In the genomic region with DNA sequence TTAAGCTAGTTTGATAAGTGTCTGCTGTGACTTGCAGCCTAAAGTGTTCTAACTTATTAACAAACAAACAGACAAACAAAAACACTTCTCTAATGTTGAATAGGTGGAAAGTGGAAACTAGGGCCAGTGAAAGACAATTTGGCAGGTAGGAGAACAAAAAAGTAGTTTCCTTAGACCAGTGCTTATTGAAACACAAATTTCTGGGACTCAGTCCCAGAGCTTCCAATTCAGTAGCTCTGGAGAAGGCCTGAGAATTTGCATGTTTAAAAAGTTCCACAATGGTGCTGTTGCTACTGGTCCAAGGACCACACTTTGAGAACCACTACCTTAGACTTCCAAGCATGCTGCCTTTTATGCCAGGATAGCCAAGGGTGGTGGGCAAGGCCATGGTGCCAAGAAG, we compare ENCODE assay signal across 22 cellular contexts.
A peak's percentile ranks its signal among the peaks of the same experiment; 100 is the strongest.
DNase-seq lines count a peak whose midpoint lies in the region; ATAC-seq and TF ChIP-seq lines count a peak whose summit lies in the region.
"Had no signal": no experiment of that assay in that cellular context is flagged by ENCODE, and none has a peak within 500 bp of the region (broad histone marks: within the 10 kb centered on the region; RNA-seq: fewer than 3 reads in every experiment).

No MANE protein-coding gene starts in this region.

- H3K27ac ChIP-seq in C4-2B (peak overlapping the region; percentile 76), esophagus (ENCODE audit: low read depth in 2 of 2, low read length in 1 of 2) (peak overlapping the region; percentile 30 to 55)
- H3K27ac ChIP-seq: BLaER1 treated with 17β-estradiol and CSF1 and Interleukin-3, amounts not matched to agents 10 nM and 100 nM; HL-60 had no signal

- H3K9me3 Mint-ChIP-seq in brain: peaks cover 0 to 12% (median 2%) of the 10 kb centered on the region in 5 experiments
- H3K9me3 Mint-ChIP-seq in stimulated activated naive CD8-positive, alpha-beta T cell treated with anti-CD3 and anti-CD28 coated beads, Interleukin-15, amount 100 ng/mL, for 72 hours: no peaks in the 10 kb centered on the region
- no peaks in the 10 kb centered on the region for H3K9me3 Mint-ChIP-seq in activated naive CD4-positive, alpha-beta T cell treated with anti-CD3 and anti-CD28 coated beads, Interleukin-2, amount 50 U/mL, for 72 hours
- H3K9me3 Mint-ChIP-seq: CD4-positive, CD25-positive, alpha-beta regulatory T cell; CD8-positive, alpha-beta memory T cell had no signal

- TF ChIP-seq CTCF in C4-2B (conservative IDR thresholded peaks at IDR 0.05) (no peak), brain (conservative IDR thresholded peaks at IDR 0.05) (no peak)

- DNase-seq in pons (ENCODE audit: low spot score): peak; percentile 63
- no peak for DNase-seq in stimulated activated naive CD8-positive, alpha-beta T cell treated with anti-CD3 and anti-CD28 coated beads, Interleukin-15, amount 100 ng/mL, for 72 hours
- no peak for DNase-seq in activated naive CD4-positive, alpha-beta T cell treated with anti-CD3 and anti-CD28 coated beads, Interleukin-2, amount 50 U/mL, for 72 hours (ENCODE audit: low spot score in 2 of 2)
- DNase-seq in NCI-H128 (lab: John Stamatoyannopoulos, UW; ENCODE audit: unreplicated experiment): no peak
- DNase-seq: 8988T; CD4-positive, CD25-positive, alpha-beta regulatory T cell; CD8-positive, alpha-beta memory T cell; COR-L47; DMS 273 treated with DMSO at 0.1 percent for 48 hours; DMS53; DND-41; EL; GM23248; HCEC 1CT had no signal

- H3K4me1 ChIP-seq in esophagus (ENCODE audit: control insufficient read depth in 2 of 2, insufficient read depth in 2 of 2, low read length in 1 of 2): no peaks in the 10 kb centered on the region
- H3K4me1 ChIP-seq: BLaER1 treated with 17β-estradiol and CSF1 and Interleukin-3, amounts not matched to agents 10 nM and 100 nM had no signal

- H3K27me3 Mint-ChIP-seq in brain: no peaks in the 10 kb centered on the region
- H3K27me3 Mint-ChIP-seq in stimulated activated naive CD8-positive, alpha-beta T cell treated with anti-CD3 and anti-CD28 coated beads, Interleukin-15, amount 100 ng/mL, for 72 hours: no peaks in the 10 kb centered on the region
- H3K27me3 Mint-ChIP-seq: B cell had no signal

- H3K27me3 ChIP-seq in esophagus (ENCODE audit: control insufficient read depth in 1 of 2, insufficient read depth in 2 of 2, low read length in 2 of 2): no peaks in the 10 kb centered on the region
- H3K27me3 ChIP-seq: BLaER1 treated with 17β-estradiol and CSF1 and Interleukin-3, amounts not matched to agents 10 nM and 100 nM had no signal

- H3K36me3 ChIP-seq in esophagus (ENCODE audit: control insufficient read depth in 2 of 2, insufficient read depth in 2 of 2, low read length in 1 of 2): no peaks in the 10 kb centered on the region
- H3K36me3 ChIP-seq: BLaER1 treated with 17β-estradiol and CSF1 and Interleukin-3, amounts not matched to agents 10 nM and 100 nM had no signal

- peaks cover 60% of the 10 kb centered on the region for H3K4me1 Mint-ChIP-seq in brain
- no peaks in the 10 kb centered on the region for H3K4me1 Mint-ChIP-seq in stimulated activated naive CD8-positive, alpha-beta T cell treated with anti-CD3 and anti-CD28 coated beads, Interleukin-15, amount 100 ng/mL, for 72 hours
- H3K4me1 Mint-ChIP-seq: B cell; CD4-positive, CD25-positive, alpha-beta regulatory T cell; CD8-positive, alpha-beta memory T cell had no signal

- ATAC-seq in stimulated activated naive CD8-positive, alpha-beta T cell treated with anti-CD3 and anti-CD28 coated beads, Interleukin-15, amount 100 ng/mL, for 72 hours: no peak
- ATAC-seq in activated naive CD4-positive, alpha-beta T cell treated with anti-CD3 and anti-CD28 coated beads, Interleukin-2, amount 50 U/mL, for 72 hours: no peak
- ATAC-seq in GM21576 (IDR thresholded peaks at IDR 0.05; ENCODE audit: unreplicated experiment): no peak
- ATAC-seq: GM12878 had no signal

- H3K27ac Mint-ChIP-seq in brain: peak overlapping the region in 3 of 5 experiments; percentile 40 to 64 (median 51)
- H3K27ac Mint-ChIP-seq in stimulated activated naive CD8-positive, alpha-beta T cell treated with anti-CD3 and anti-CD28 coated beads, Interleukin-15, amount 100 ng/mL, for 72 hours: peak overlapping the region in 1 of 2 donors; percentile 80
- no peak overlapping the region for H3K27ac Mint-ChIP-seq in activated naive CD4-positive, alpha-beta T cell treated with anti-CD3 and anti-CD28 coated beads, Interleukin-2, amount 50 U/mL, for 72 hours
- H3K27ac Mint-ChIP-seq: B cell; CD4-positive, CD25-positive, alpha-beta regulatory T cell; CD8-positive, alpha-beta memory T cell had no signal

- peaks cover 21% of the 10 kb centered on the region for H3K36me3 Mint-ChIP-seq in brain
- H3K36me3 Mint-ChIP-seq in activated naive CD4-positive, alpha-beta T cell treated with anti-CD3 and anti-CD28 coated beads, Interleukin-2, amount 50 U/mL, for 72 hours: no peaks in the 10 kb centered on the region
- H3K36me3 Mint-ChIP-seq: CD4-positive, CD25-positive, alpha-beta regulatory T cell; CD8-positive, alpha-beta memory T cell had no signal

- H3K4me3 Mint-ChIP-seq in brain: no peak overlapping the region
- no peak overlapping the region for H3K4me3 Mint-ChIP-seq in stimulated activated naive CD8-positive, alpha-beta T cell treated with anti-CD3 and anti-CD28 coated beads, Interleukin-15, amount 100 ng/mL, for 72 hours
- H3K4me3 Mint-ChIP-seq: B cell; CD4-positive, CD25-positive, alpha-beta regulatory T cell; CD8-positive, alpha-beta memory T cell had no signal

- H3K9me3 ChIP-seq in esophagus (ENCODE audit: control insufficient read depth in 2 of 2, insufficient read depth in 1 of 2, low read depth in 1 of 2, low read length in 1 of 2): no peaks in the 10 kb centered on the region

- H3K4me3 ChIP-seq in esophagus (ENCODE audit: low read depth in 1 of 2, low read length in 2 of 2): no peak overlapping the region
- H3K4me3 ChIP-seq: BLaER1 treated with 17β-estradiol and CSF1 and Interleukin-3, amounts not matched to agents 10 nM and 100 nM; GM12878; GM23248 had no signal

Comparison
In these comparisons a context has a peak if more than half of its experiments do, and no peak if none do; other contexts are left out.
1. H3K27ac Mint-ChIP-seq: peak in brain (3 of 5); none in activated naive CD4-positive, alpha-beta T cell treated with anti-CD3 and anti-CD28 coated beads, Interleukin-2, amount 50 U/mL, for 72 hours (0 of 2).